Comparison of ENCODE assay signal across 1 cellular context in the genomic region with DNA sequence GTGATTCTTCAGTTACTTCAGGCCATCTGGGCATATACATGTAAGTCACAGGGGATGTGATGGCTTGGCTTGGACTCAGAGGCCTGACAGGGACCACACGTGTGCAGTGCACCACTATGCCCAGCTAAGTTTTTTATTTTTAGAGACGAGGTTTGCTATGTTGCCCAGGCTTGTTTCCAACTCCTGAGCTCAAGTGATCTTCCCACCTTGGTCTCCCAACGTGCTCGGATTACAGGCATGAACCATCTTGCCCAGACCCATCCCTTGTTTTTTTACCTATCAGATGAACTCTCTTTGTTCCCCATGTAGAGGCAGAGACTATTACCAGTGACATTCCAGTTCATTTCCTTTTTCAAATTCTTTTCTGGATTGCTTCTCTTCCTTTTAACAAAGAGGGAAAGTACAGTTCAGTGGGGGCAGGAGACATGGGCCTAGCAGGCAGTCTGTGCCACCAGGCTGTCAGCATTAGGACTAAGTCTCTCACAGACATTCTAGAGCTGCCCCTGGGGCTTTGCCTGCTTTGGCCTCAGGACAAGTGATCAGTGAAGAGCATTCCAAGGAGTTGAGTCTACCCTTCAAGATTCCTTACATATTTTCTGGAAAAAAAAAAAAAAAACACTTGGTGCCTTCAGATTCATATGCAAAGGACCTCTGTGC.
TF ChIP-seq lines count a peak whose summit lies in the region.

No MANE protein-coding gene starts in this region.

TF ChIP-seq in GM23338, 12 proteins besides CTCF, POLR2A, EP300 and RAD21 (continued from another document):
- TF ChIP-seq, protein P1, sequence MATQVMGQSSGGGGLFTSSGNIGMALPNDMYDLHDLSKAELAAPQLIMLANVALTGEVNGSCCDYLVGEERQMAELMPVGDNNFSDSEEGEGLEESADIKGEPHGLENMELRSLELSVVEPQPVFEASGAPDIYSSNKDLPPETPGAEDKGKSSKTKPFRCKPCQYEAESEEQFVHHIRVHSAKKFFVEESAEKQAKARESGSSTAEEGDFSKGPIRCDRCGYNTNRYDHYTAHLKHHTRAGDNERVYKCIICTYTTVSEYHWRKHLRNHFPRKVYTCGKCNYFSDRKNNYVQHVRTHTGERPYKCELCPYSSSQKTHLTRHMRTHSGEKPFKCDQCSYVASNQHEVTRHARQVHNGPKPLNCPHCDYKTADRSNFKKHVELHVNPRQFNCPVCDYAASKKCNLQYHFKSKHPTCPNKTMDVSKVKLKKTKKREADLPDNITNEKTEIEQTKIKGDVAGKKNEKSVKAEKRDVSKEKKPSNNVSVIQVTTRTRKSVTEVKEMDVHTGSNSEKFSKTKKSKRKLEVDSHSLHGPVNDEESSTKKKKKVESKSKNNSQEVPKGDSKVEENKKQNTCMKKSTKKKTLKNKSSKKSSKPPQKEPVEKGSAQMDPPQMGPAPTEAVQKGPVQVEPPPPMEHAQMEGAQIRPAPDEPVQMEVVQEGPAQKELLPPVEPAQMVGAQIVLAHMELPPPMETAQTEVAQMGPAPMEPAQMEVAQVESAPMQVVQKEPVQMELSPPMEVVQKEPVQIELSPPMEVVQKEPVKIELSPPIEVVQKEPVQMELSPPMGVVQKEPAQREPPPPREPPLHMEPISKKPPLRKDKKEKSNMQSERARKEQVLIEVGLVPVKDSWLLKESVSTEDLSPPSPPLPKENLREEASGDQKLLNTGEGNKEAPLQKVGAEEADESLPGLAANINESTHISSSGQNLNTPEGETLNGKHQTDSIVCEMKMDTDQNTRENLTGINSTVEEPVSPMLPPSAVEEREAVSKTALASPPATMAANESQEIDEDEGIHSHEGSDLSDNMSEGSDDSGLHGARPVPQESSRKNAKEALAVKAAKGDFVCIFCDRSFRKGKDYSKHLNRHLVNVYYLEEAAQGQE (IDR thresholded peaks at IDR 0.05; ENCODE audit: unreplicated experiment) = no peak
- TF ChIP-seq EZH2 (IDR thresholded peaks at IDR 0.05; ENCODE audit: low read depth, unreplicated experiment) (no peak), ZNF331 (CRISPR knock-in tag; IDR thresholded peaks at IDR 0.05; ENCODE audit: low read depth) (no peak), CREB1 (CRISPR knock-in tag; IDR thresholded peaks at IDR 0.05; ENCODE audit: low read depth) (no peak), ZNF114 (CRISPR knock-in tag; IDR thresholded peaks at IDR 0.05) (no peak), NANOG (IDR thresholded peaks at IDR 0.05; ENCODE audit: borderline replicate concordance) (peak; percentile 49; the same call in 1 of the 2 replicates), POLR2AphosphoS5 (IDR thresholded peaks at IDR 0.05; ENCODE audit: low read depth) (no peak), EZH2phosphoT487 (IDR thresholded peaks at IDR 0.05; ENCODE audit: unreplicated experiment) (no peak)
- TF ChIP-seq, protein P2, sequence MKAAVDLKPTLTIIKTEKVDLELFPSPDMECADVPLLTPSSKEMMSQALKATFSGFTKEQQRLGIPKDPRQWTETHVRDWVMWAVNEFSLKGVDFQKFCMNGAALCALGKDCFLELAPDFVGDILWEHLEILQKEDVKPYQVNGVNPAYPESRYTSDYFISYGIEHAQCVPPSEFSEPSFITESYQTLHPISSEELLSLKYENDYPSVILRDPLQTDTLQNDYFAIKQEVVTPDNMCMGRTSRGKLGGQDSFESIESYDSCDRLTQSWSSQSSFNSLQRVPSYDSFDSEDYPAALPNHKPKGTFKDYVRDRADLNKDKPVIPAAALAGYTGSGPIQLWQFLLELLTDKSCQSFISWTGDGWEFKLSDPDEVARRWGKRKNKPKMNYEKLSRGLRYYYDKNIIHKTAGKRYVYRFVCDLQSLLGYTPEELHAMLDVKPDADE (IDR thresholded peaks at IDR 0.05) = no peak
- TF ChIP-seq, protein P3, sequence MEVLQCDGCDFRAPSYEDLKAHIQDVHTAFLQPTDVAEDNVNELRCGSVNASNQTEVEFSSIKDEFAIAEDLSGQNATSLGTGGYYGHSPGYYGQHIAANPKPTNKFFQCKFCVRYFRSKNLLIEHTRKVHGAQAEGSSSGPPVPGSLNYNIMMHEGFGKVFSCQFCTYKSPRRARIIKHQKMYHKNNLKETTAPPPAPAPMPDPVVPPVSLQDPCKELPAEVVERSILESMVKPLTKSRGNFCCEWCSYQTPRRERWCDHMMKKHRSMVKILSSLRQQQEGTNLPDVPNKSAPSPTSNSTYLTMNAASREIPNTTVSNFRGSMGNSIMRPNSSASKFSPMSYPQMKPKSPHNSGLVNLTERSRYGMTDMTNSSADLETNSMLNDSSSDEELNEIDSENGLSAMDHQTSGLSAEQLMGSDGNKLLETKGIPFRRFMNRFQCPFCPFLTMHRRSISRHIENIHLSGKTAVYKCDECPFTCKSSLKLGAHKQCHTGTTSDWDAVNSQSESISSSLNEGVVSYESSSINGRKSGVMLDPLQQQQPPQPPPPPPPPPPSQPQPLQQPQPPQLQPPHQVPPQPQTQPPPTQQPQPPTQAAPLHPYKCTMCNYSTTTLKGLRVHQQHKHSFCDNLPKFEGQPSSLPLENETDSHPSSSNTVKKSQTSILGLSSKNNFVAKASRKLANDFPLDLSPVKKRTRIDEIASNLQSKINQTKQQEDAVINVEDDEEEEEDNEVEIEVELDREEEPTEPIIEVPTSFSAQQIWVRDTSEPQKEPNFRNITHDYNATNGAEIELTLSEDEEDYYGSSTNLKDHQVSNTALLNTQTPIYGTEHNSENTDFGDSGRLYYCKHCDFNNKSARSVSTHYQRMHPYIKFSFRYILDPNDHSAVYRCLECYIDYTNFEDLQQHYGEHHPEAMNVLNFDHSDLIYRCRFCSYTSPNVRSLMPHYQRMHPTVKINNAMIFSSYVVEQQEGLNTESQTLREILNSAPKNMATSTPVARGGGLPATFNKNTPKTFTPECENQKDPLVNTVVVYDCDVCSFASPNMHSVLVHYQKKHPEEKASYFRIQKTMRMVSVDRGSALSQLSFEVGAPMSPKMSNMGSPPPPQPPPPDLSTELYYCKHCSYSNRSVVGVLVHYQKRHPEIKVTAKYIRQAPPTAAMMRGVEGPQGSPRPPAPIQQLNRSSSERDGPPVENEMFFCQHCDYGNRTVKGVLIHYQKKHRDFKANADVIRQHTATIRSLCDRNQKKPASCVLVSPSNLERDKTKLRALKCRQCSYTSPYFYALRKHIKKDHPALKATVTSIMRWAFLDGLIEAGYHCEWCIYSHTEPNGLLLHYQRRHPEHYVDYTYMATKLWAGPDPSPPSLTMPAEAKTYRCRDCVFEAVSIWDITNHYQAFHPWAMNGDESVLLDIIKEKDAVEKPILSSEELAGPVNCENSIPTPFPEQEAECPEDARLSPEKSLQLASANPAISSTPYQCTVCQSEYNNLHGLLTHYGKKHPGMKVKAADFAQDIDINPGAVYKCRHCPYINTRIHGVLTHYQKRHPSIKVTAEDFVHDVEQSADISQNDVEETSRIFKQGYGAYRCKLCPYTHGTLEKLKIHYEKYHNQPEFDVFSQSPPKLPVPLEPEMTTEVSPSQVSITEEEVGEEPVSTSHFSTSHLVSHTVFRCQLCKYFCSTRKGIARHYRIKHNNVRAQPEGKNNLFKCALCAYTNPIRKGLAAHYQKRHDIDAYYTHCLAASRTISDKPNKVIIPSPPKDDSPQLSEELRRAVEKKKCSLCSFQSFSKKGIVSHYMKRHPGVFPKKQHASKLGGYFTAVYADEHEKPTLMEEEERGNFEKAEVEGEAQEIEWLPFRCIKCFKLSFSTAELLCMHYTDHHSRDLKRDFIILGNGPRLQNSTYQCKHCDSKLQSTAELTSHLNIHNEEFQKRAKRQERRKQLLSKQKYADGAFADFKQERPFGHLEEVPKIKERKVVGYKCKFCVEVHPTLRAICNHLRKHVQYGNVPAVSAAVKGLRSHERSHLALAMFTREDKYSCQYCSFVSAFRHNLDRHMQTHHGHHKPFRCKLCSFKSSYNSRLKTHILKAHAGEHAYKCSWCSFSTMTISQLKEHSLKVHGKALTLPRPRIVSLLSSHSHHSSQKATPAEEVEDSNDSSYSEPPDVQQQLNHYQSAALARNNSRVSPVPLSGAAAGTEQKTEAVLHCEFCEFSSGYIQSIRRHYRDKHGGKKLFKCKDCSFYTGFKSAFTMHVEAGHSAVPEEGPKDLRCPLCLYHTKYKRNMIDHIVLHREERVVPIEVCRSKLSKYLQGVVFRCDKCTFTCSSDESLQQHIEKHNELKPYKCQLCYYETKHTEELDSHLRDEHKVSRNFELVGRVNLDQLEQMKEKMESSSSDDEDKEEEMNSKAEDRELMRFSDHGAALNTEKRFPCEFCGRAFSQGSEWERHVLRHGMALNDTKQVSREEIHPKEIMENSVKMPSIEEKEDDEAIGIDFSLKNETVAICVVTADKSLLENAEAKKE (CRISPR knock-in tag; IDR thresholded peaks at IDR 0.05) = peak; percentile 94
TF ChIP-seq in GM23338: peak in this region for 2.
